In the genomic region with DNA sequence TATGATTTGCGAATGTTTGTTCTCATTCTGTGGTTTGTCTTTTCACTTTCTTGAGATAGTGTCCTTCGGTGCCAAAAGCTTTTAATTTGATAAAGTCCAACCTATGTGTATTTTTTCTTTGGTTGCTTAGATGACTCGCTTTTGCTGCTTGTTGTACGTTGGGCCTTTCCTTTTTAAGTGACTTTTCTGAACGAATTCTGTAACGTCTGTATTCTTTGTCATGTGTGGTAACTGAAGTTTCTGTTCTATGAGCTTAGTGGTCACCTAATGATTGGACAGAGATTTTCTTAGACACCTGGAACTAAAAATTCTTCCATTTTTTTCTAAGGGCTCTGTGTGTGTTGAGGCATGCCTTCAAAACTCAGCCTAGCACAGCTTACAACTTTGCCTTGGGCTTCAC, we compare ENCODE assay signal across 40 cellular contexts. TPM values are rescaled to one million over a fixed set of nuclear protein-coding genes. Genes with fewer than 3 reads are reported as not detected.
DNase-seq lines count a peak whose midpoint lies in the region; ATAC-seq, FAIRE-seq and TF ChIP-seq lines count a peak whose summit lies in the region.
"Had no signal": no experiment of that assay in that cellular context is flagged by ENCODE, and none has a peak within 500 bp of the region (broad histone marks: within the 10 kb centered on the region; RNA-seq: fewer than 3 reads in every experiment).

No MANE protein-coding gene starts in this region.

- no TSS peak for BruUV-seq in A673 (replicated peaks; lab: Mats Ljungman, UMichigan)
- BruUV-seq in K562 (replicated peaks; lab: Mats Ljungman, UMichigan), result no TSS peak

- H3K4me1 ChIP-seq in A673 (ENCODE audit: insufficient read depth, low read length, poor library complexity, severe bottlenecking) (no peaks in the 10 kb centered on the region), K562 (replicated peaks in 1 of 2; ENCODE audit: control insufficient read depth in 2 of 2, insufficient read depth in 2 of 2, low read length in 2 of 2) (no peaks in the 10 kb centered on the region), esophagus muscularis mucosa (no peaks in the 10 kb centered on the region), mesendoderm (ENCODE audit: control insufficient read depth, low read depth, low read length) (no peaks in the 10 kb centered on the region)
- H3K4me1 ChIP-seq in effector memory CD4-positive, alpha-beta T cell (ENCODE audit: control insufficient read depth, insufficient read depth, low read length, poor library complexity, severe bottlenecking), result no peaks in the 10 kb centered on the region
- H3K4me1 ChIP-seq: A549, BE2C, Caco-2 had no signal

- no peak overlapping the region for H2BK120ac ChIP-seq in mesendoderm (ENCODE audit: low read depth, low read length)

- H3K4me2 ChIP-seq in K562 (ENCODE audit: insufficient read depth, low read length) (no peak overlapping the region), mesendoderm (ENCODE audit: low read length) (no peak overlapping the region)
- H3K4me2 ChIP-seq: A549; BLaER1; BLaER1 treated with 17β-estradiol and CSF1 and Interleukin-3, amounts not matched to agents 10 nM and 100 nM had no signal

- no peak overlapping the region for H4K5ac ChIP-seq in mesendoderm (ENCODE audit: low read length)

- H4K8ac ChIP-seq in mesendoderm (ENCODE audit: low read depth, low read length), result no peak overlapping the region

- H3K4me3 ChIP-seq in A673 (ENCODE audit: low read depth, low read length, poor library complexity, severe bottlenecking) (no peak overlapping the region), K562 (no peak overlapping the region), esophagus muscularis mucosa (no peak overlapping the region), mesendoderm (ENCODE audit: low read length) (no peak overlapping the region)
- no peak overlapping the region for H3K4me3 ChIP-seq in effector memory CD4-positive, alpha-beta T cell (ENCODE audit: insufficient read depth, low read depth, low read length, poor library complexity, severe bottlenecking)
- H3K4me3 ChIP-seq: A549; BLaER1; BLaER1 treated with 17β-estradiol and CSF1 and Interleukin-3, amounts not matched to agents 10 nM and 100 nM had no signal

- DNase-seq in A673 (ENCODE audit: low spot score) (no peak), K562 (ENCODE audit: extremely low read depth in 1 of 4, low spot score in 3 of 4) (no peak), esophagus muscularis mucosa (ENCODE audit: extremely low spot score) (peak; percentile 12), mesendoderm (no peak), amygdala (lab: John Stamatoyannopoulos, UW) (no peak), frontal cortex (ENCODE audit: low spot score in 2 of 2) (no peak), NCI-H1930 (lab: John Stamatoyannopoulos, UW) (no peak)
- no peak for DNase-seq in effector memory CD4-positive, alpha-beta T cell
- DNase-seq: 8988T; ACHN; AML-193; BE2C; C1 segment of cervical spinal cord; Caco-2; Calu3; CD4-positive, alpha-beta memory T cell; CD4-positive, alpha-beta T cell; CD4-positive, CD25-positive, alpha-beta regulatory T cell; CD8-positive, alpha-beta memory T cell; CD8-positive, alpha-beta T cell; COR-L47; DMS 273 treated with DMSO at 0.1 percent for 48 hours; DMS153; DMS53; DMS79; DMS79 treated with DMSO at 0.1 percent for 48 hours; DND-41; EL had no signal

- no peaks in the 10 kb centered on the region for H4K20me1 ChIP-seq in K562 (replicated peaks; ENCODE audit: control insufficient read depth, insufficient read depth, low read length)
- H4K20me1 ChIP-seq: BLaER1; BLaER1 treated with 17β-estradiol and CSF1 and Interleukin-3, amounts not matched to agents 10 nM and 100 nM had no signal

- no peak overlapping the region for H3K56ac ChIP-seq in mesendoderm (ENCODE audit: low read length)

- TF ChIP-seq POLR2A in K562 (conservative IDR thresholded peaks at IDR 0.05), result no peak
- TF ChIP-seq POLR2A in esophagus muscularis mucosa (IDR thresholded peaks at IDR 0.05; ENCODE audit: low read depth), result no peak

- H3K27ac ChIP-seq in A673 (ENCODE audit: low read depth, low read length, poor library complexity, severe bottlenecking), result peak overlapping the region; percentile 28
- no peak overlapping the region for H3K27ac ChIP-seq in K562 (ENCODE audit: extremely low read depth, low read depth, low read length)
- H3K27ac ChIP-seq in esophagus muscularis mucosa (replicated peaks in 1 of 4), result no peak overlapping the region
- no peak overlapping the region for H3K27ac ChIP-seq in mesendoderm (ENCODE audit: low read depth, low read length)
- no peak overlapping the region for H3K27ac ChIP-seq in effector memory CD4-positive, alpha-beta T cell (ENCODE audit: insufficient read depth, low read length, poor library complexity, severe bottlenecking)
- H3K27ac ChIP-seq: 22Rv1; A549; BLaER1; BLaER1 treated with 17β-estradiol and CSF1 and Interleukin-3, amounts not matched to agents 10 nM and 100 nM; C4-2B had no signal

- 38% methylated on average over 6 of the region's 6 CpGs for WGBS in K562 (ENCODE audit: insufficient coverage, low coverage, missing lambda C conversion rate)
- 96% methylated on average over 6 of the region's 6 CpGs for WGBS in esophagus muscularis mucosa
- no CpG with 5 or more reads among the region's 6 CpGs for WGBS in mesendoderm (ENCODE audit: extremely low coverage, insufficient coverage, low lambda C conversion rate)

- POLR2A ChIA-PET in A673 (lab: Charles Lee; ENCODE audit: low non-redundant PET), result no interaction called here
- POLR2A ChIA-PET in K562 (lab: Yijun Ruan, JAX), result interaction anchor here (1.3 to 1.7 kb wide), 2 partner anchors 12 to 22 kb away, joined by 3 to 4 read pairs; no protein-coding TSS in a partner anchor

- H3K9me1 ChIP-seq in K562 (ENCODE audit: control insufficient read depth, insufficient read depth, low read length), result no peaks in the 10 kb centered on the region

- in situ Hi-C loops in K562 (cut with MboI), result no loop called here

- no peaks in the 10 kb centered on the region for H3K27me3 ChIP-seq in A673 (replicated peaks; ENCODE audit: insufficient read depth, low read depth, low read length, poor library complexity)
- no peaks in the 10 kb centered on the region for H3K27me3 ChIP-seq in K562 (ENCODE audit: control insufficient read depth in 2 of 2, insufficient read depth in 2 of 2, low read length in 2 of 2)
- H3K27me3 ChIP-seq in esophagus muscularis mucosa, result no peaks in the 10 kb centered on the region
- no peaks in the 10 kb centered on the region for H3K27me3 ChIP-seq in mesendoderm (ENCODE audit: insufficient read depth, low read length, poor library complexity)
- H3K27me3 ChIP-seq in effector memory CD4-positive, alpha-beta T cell (replicated peaks; ENCODE audit: control insufficient read depth, insufficient read depth, low read length, poor library complexity, severe bottlenecking), result no peaks in the 10 kb centered on the region
- H3K27me3 ChIP-seq: BE2C; BLaER1; BLaER1 treated with 17β-estradiol and CSF1 and Interleukin-3, amounts not matched to agents 10 nM and 100 nM had no signal

- H3K79me1 ChIP-seq in mesendoderm (ENCODE audit: low read length), result no peaks in the 10 kb centered on the region

- no peak for ATAC-seq in K562
- ATAC-seq: A549; CD8-positive, alpha-beta T cell had no signal

- H3K23ac ChIP-seq in mesendoderm (ENCODE audit: low read length), result no peak overlapping the region

- H3K4ac ChIP-seq in mesendoderm (ENCODE audit: low read depth, low read length), result no peak overlapping the region

- intact Hi-C loops in A673 (cut with micrococcal nuclease; ENCODE audit: unreplicated experiment) (loop anchor here (5.0 kb wide), 1 partner anchor 473 kb away; no protein-coding TSS in a partner anchor), K562 (cut with micrococcal nuclease) (no loop called here), esophagus muscularis mucosa (cut with DNase I) (no loop called here)

- H2BK5ac ChIP-seq in mesendoderm (ENCODE audit: low read length), result no peak overlapping the region

- H3K9me3 ChIP-seq in A673 (ENCODE audit: low read depth, low read length, poor library complexity, severe bottlenecking) (peaks cover 21% of the 10 kb centered on the region), K562 (replicated peaks; ENCODE audit: control insufficient read depth, insufficient read depth, low read depth, low read length) (no peaks in the 10 kb centered on the region), esophagus muscularis mucosa (peaks cover 0 to 5% (median 0%) of the 10 kb centered on the region in 4 donors)
- no peaks in the 10 kb centered on the region for H3K9me3 ChIP-seq in effector memory CD4-positive, alpha-beta T cell (ENCODE audit: control insufficient read depth, low read length)
- H3K9me3 ChIP-seq: BE2C, Caco-2 had no signal

- TF ChIP-seq EP300 in K562 (IDR thresholded peaks at IDR 0.05; ENCODE audit: low read length), result no peak
- no peak for TF ChIP-seq EP300 in esophagus muscularis mucosa (IDR thresholded peaks at IDR 0.05)

- no peak for TF ChIP-seq RAD21 in K562 (CRISPR knock-in tag; conservative IDR thresholded peaks at IDR 0.05 in 1 of 2, IDR thresholded peaks at IDR 0.05 in 1 of 2)

- FAIRE-seq in K562 (lab: Jason Lieb, UNC) (no peak), frontal cortex (lab: Jason Lieb, UNC) (no peak)
- FAIRE-seq: A204.1, A549, D721Med had no signal

- H3K9ac ChIP-seq in K562 (ENCODE audit: insufficient read depth in 1 of 2, low read depth in 2 of 2, low read length in 2 of 2) (no peak overlapping the region), mesendoderm (ENCODE audit: low read length) (no peak overlapping the region)
- H3K9ac ChIP-seq: BLaER1; BLaER1 treated with 17β-estradiol and CSF1 and Interleukin-3, amounts not matched to agents 10 nM and 100 nM had no signal

- H2AK5ac ChIP-seq in mesendoderm (ENCODE audit: low read length), result no peak overlapping the region

- no peak for TF ChIP-seq CTCF in A673 (conservative IDR thresholded peaks at IDR 0.05; ENCODE audit: low read depth, low read length)
- TF ChIP-seq CTCF in K562 (IDR thresholded peaks at IDR 0.05 in 2 of 3, conservative IDR thresholded peaks at IDR 0.05 in 1 of 3; ENCODE audit: insufficient read depth in 2 of 3, low read depth in 1 of 3, low read length in 3 of 3), result no peak
- no peak for TF ChIP-seq CTCF in esophagus muscularis mucosa (IDR thresholded peaks at IDR 0.05)

- CTCF ChIA-PET in A673 (lab: Charles Lee), result no interaction called here
- CTCF ChIA-PET in K562 (lab: Yijun Ruan, JAX; ENCODE audit: low intra/inter-chr PET ratio), result no interaction called here

- H3K36me3 ChIP-seq in A673 (ENCODE audit: insufficient read depth, low read length, poor library complexity, severe bottlenecking) (peaks cover 5% of the 10 kb centered on the region), K562 (ENCODE audit: control insufficient read depth, insufficient read depth, low read length) (no peaks in the 10 kb centered on the region), esophagus muscularis mucosa (no peaks in the 10 kb centered on the region), mesendoderm (ENCODE audit: control insufficient read depth, insufficient read depth, low read length) (no peaks in the 10 kb centered on the region)
- no peaks in the 10 kb centered on the region for H3K36me3 ChIP-seq in effector memory CD4-positive, alpha-beta T cell (ENCODE audit: control insufficient read depth, insufficient read depth, low read length)
- H3K36me3 ChIP-seq: BE2C; BLaER1; BLaER1 treated with 17β-estradiol and CSF1 and Interleukin-3, amounts not matched to agents 10 nM and 100 nM had no signal

- H3K18ac ChIP-seq in mesendoderm (ENCODE audit: low read length), result peak overlapping the region; percentile 80

- no peaks in the 10 kb centered on the region for H3K79me2 ChIP-seq in K562 (ENCODE audit: control insufficient read depth, insufficient read depth, low read length)
- H3K79me2 ChIP-seq in mesendoderm (ENCODE audit: control insufficient read depth, insufficient read depth, low read length), result no peaks in the 10 kb centered on the region

- H2AFZ ChIP-seq in K562 (ENCODE audit: low read depth, low read length), result no peak overlapping the region

- no peak overlapping the region for H2BK15ac ChIP-seq in mesendoderm (replicated peaks; ENCODE audit: low read depth)

RNA-seq across cellular contexts. Expression of gene PROKR1, which starts 19.6 kb away (rescaled TPM):
- 15.7 and 19.6 TPM in 2 replicates for total RNA-seq in A673 (2021)
- 0.09 and 0.21 TPM in 2 replicates for total RNA-seq in K562 (2011; cell fraction: chromatin; rRNA removed; ENCODE audit: low replicate concordance)
- total RNA-seq in K562 (2011; cell fraction: nucleolus; rRNA removed), result 0.17 and 0.26 TPM in 2 replicates
- 0.15 and 0.23 TPM in 2 replicates for total RNA-seq in K562 (2011; cell fraction: nucleoplasm; rRNA removed)
- 0.05 and 0.08 TPM in 2 replicates for total RNA-seq in K562 (2014; rRNA removed)
- 0.10 and 0.15 TPM in 2 replicates for total RNA-seq in K562 (2014; rRNA removed; fragmentation: Illumina TruSeq; extraction: Trizol)
- 0.08 and 0.11 TPM in 2 replicates for total RNA-seq in K562 (2015; rRNA removed; fragmentation: Illumina TruSeq; extraction: Trizol)
- 0.18 and 0.22 TPM in 2 replicates for total RNA-seq in K562 (2021)
- 0.07 TPM in 1 of 2 replicates, not detected in the other for polyA plus RNA-seq in K562 (2011; rRNA removed)
- polyA plus RNA-seq in K562 (2011; cell fraction: cytosol; rRNA removed), result not detected in 2 replicates
- 0.06 TPM in 1 of 2 replicates, not detected in the other for polyA plus RNA-seq in K562 (2011; cell fraction: nucleus; rRNA removed)
- polyA plus RNA-seq in K562 (2012), result 0.15 and 0.27 TPM in 2 replicates
- 0.06 and 0.16 TPM in 2 replicates for polyA plus RNA-seq in K562 (2014; fragmentation: Illumina TruSeq; extraction: Trizol)
- polyA plus RNA-seq in K562 (2014; fragmentation: Nextera tagmentation; extraction: Ambion mirVana), result under 1 TPM in 1 of 2 experiments, not detected in 1; 0.03 TPM
- polyA plus RNA-seq in K562 (2014; rRNA removed), result 0.01 TPM in 1 of 2 replicates, not detected in the other
- 0.14 TPM in 1 of 2 replicates, not detected in the other for polyA minus RNA-seq in K562 (2011; rRNA and poly(A)+ RNA removed)
- not detected in 2 replicates for polyA minus RNA-seq in K562 (2011; cell fraction: cytosol; rRNA and poly(A)+ RNA removed)
- not detected in 2 replicates for polyA minus RNA-seq in K562 (2011; cell fraction: nucleus; rRNA and poly(A)+ RNA removed)
- total RNA-seq in esophagus muscularis mucosa, result not detected
- polyA plus RNA-seq in mesendoderm (2013, experiment 1 of 2), result 1.0 TPM
- polyA plus RNA-seq in mesendoderm (2013, experiment 2 of 2), result 0.95 TPM
- total RNA-seq in frontal cortex, result 0.82 TPM
- total RNA-seq: A172; B cell; Calu3; CD4-positive, alpha-beta memory T cell; CD4-positive, alpha-beta T cell; CD4-positive, CD25-positive, alpha-beta regulatory T cell; CD8-positive, alpha-beta T cell had no signal
- polyA plus RNA-seq: A549; AG04450; BJ; CD14-positive monocyte; CD4-positive, CD25-positive, alpha-beta regulatory T cell; CD8-positive, alpha-beta memory T cell had no signal
